Comparison of ENCODE assay signal across 8 cellular contexts in the genomic region with DNA sequence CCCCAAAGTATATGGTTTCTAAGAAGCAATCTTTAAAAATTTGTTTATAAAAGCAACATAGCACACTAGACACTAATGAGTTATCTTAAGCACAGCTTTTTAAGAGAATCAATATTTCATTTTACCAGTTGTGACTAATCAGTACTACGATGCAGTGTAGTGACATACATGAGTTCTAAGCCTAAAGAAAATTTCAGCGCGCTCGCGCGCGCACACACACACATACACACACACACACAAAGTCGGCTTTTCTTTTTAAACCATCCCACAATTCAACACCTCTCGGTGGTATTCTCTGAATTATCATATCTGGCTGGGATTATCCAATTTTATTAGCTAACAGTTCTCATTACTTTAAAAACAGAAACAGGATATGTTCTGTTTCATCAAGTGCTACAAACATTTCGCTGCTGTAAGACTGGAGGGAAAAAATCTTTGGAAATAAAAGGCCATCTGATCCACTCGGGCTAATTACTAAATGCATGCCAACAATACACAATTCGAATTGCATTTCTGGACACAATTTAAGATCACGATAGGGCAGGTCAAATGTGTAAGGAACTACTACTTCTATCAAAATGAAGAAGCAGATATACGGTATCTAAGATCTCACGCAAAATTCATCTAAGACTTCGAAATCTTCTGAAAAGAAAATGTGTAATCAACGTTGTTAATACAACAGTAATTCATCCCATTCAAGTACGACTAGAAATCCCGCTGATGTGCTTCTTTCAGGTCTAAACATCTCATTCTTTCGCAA. TPM values are rescaled to one million over a fixed set of nuclear protein-coding genes. Genes with fewer than 3 reads are reported as not detected.
DNase-seq lines count a peak whose midpoint lies in the region; ATAC-seq and TF ChIP-seq lines count a peak whose summit lies in the region.

No MANE protein-coding gene starts in this region.

- H3K4me1 Mint-ChIP-seq in T-helper 2 cell treated with Interferon-gamma antibody and Interleukin-4, amounts not matched to agents 5 μg/mL and 100 μg/mL, for 36 hours (ENCODE audit: low read depth), result peaks cover 29% of the 10 kb centered on the region

- TF ChIP-seq CTCF in AG09309 (IDR thresholded peaks at IDR 0.05; ENCODE audit: control insufficient read depth, insufficient read depth, low read depth, low read length, missing control alignments) (no peak), coronary artery (IDR thresholded peaks at IDR 0.05) (no peak), thoracic aorta (IDR thresholded peaks at IDR 0.05) (no peak)

- no peaks in the 10 kb centered on the region for H3K9me3 Mint-ChIP-seq in T-helper 2 cell treated with Interferon-gamma antibody and Interleukin-4, amounts not matched to agents 5 μg/mL and 100 μg/mL, for 36 hours

- H3K27ac ChIP-seq in coronary artery (peak overlapping the region; percentile 88 to 93), thoracic aorta (peak overlapping the region; percentile 58 to 74)

- peaks cover 7% of the 10 kb centered on the region for H3K36me3 Mint-ChIP-seq in T-helper 2 cell treated with Interferon-gamma antibody and Interleukin-4, amounts not matched to agents 5 μg/mL and 100 μg/mL, for 36 hours (ENCODE audit: low read depth)

- H3K27ac Mint-ChIP-seq in T-helper 2 cell treated with Interferon-gamma antibody and Interleukin-4, amounts not matched to agents 5 μg/mL and 100 μg/mL, for 36 hours, result no peak overlapping the region

- peaks cover 2% of the 10 kb centered on the region for H3K27me3 Mint-ChIP-seq in T-helper 2 cell treated with Interferon-gamma antibody and Interleukin-4, amounts not matched to agents 5 μg/mL and 100 μg/mL, for 36 hours (ENCODE audit: low read depth)

- H3K4me1 ChIP-seq in thoracic aorta (ENCODE audit: control insufficient read depth in 1 of 2, low read depth in 2 of 2), result peaks cover 0 to 22% of the 10 kb centered on the region in 2 donors

- peak overlapping the region; percentile 85 for H3K4me3 ChIP-seq in AG09309 (ENCODE audit: control insufficient read depth, low read depth, low read length)
- H3K4me3 ChIP-seq in coronary artery, result peak overlapping the region; percentile 94
- peak overlapping the region; percentile 93 for H3K4me3 ChIP-seq in thoracic aorta

- no peaks in the 10 kb centered on the region for H3K9me3 ChIP-seq in thoracic aorta

- no peak overlapping the region for H3K4me3 Mint-ChIP-seq in T-helper 2 cell treated with Interferon-gamma antibody and Interleukin-4, amounts not matched to agents 5 μg/mL and 100 μg/mL, for 36 hours

- no peaks in the 10 kb centered on the region for H3K36me3 ChIP-seq in thoracic aorta

- H3K27me3 ChIP-seq in thoracic aorta (replicated peaks; ENCODE audit: insufficient read depth), result no peaks in the 10 kb centered on the region

- no peak for ATAC-seq in thoracic aorta (ENCODE audit: insufficient number of reproducible peaks, low FRiP score, low read depth)

- no peak for DNase-seq in AG09309 (ENCODE audit: low read depth)
- peak; percentile 46 for DNase-seq in HT-29 (ENCODE audit: low spot score)
- DNase-seq in T-helper 2 cell treated with Interferon-gamma antibody and Interleukin-4, amounts not matched to agents 5 μg/mL and 100 μg/mL, for 36 hours (ENCODE audit: low spot score), result peak; percentile 42
- no peak for DNase-seq in coronary artery (ENCODE audit: low spot score)
- peak; percentile 47 for DNase-seq in midbrain (lab: John Stamatoyannopoulos, UW)
- no peak for DNase-seq in thoracic aorta (ENCODE audit: low spot score)
- no peak for DNase-seq in HuH-7.5 (ENCODE audit: low spot score)
- no peak for DNase-seq in NCI-H345 treated with DMSO at 0.1 percent for 48 hours (lab: John Stamatoyannopoulos, UW; ENCODE audit: unreplicated experiment)

RNA-seq across cellular contexts. Expression of a gene that starts 1.2 kb away (rescaled TPM):
- total RNA-seq in HT-29 (2014; rRNA removed; shearing (Covaris generic)), result 5.8 and 17.7 TPM in 2 replicates
- 10 to 100 TPM; 38.2 to 67.2 TPM for total RNA-seq in thoracic aorta

RNA-seq across cellular contexts. Expression of a gene that starts 50.5 kb away (rescaled TPM):
- not detected in 2 replicates for total RNA-seq in HT-29 (2014; rRNA removed; shearing (Covaris generic))
- total RNA-seq in thoracic aorta, result 10 to 100 TPM; 10.2 to 25.9 TPM

Comparison
In these comparisons a context has a peak if more than half of its experiments do, and no peak if none do; other contexts are left out.
1. DNase-seq: peak in HT-29 (single experiment), T-helper 2 cell treated with Interferon-gamma antibody and Interleukin-4, amounts not matched to agents 5 μg/mL and 100 μg/mL, for 36 hours (single experiment) and midbrain (single experiment); none in AG09309 (single experiment), coronary artery (single experiment), thoracic aorta (single experiment), HuH-7.5 (single experiment) and NCI-H345 treated with DMSO at 0.1 percent for 48 hours (single experiment).
2. RNA of a gene that starts 50.5 kb away (total RNA-seq): 10.2 to 25.9 TPM in thoracic aorta; not detected in HT-29; every median in the first group is over 10 times any median in the second.
3. Peak in every context shown above with its lines, with median percentiles within 50 percentile points of each other: H3K4me3 ChIP-seq.